Comparison of ENCODE assay signal across 1 cellular context in genomic region chr6:32045811-32046449, GRCh38.
TF ChIP-seq lines count a peak whose summit lies in the region.

No MANE protein-coding gene starts in this region.

TF ChIP-seq in WTC11, 78 proteins besides CTCF, POLR2A, EP300 and RAD21 (continued from another document):
- TF ChIP-seq ATF1 (CRISPR knock-in tag; IDR thresholded peaks at IDR 0.05) (no peak), ZNF423 (CRISPR knock-in tag; IDR thresholded peaks at IDR 0.05) (no peak), NFYB (CRISPR knock-in tag; conservative IDR thresholded peaks at IDR 0.05; ENCODE audit: low read depth) (no peak), FOXK1 (CRISPR knock-in tag; IDR thresholded peaks at IDR 0.05) (no peak), ESRRA (CRISPR knock-in tag; IDR thresholded peaks at IDR 0.05; ENCODE audit: borderline replicate concordance) (no peak), FOXP4 (CRISPR knock-in tag; IDR thresholded peaks at IDR 0.05) (no peak), CREB1 (CRISPR knock-in tag; IDR thresholded peaks at IDR 0.05) (no peak), USF2 (CRISPR knock-in tag; IDR thresholded peaks at IDR 0.05) (no peak), IRF1 (CRISPR knock-in tag; IDR thresholded peaks at IDR 0.05) (no peak), AR (CRISPR knock-in tag; IDR thresholded peaks at IDR 0.05) (no peak), CBFB (CRISPR knock-in tag; IDR thresholded peaks at IDR 0.05; ENCODE audit: low read depth) (no peak), ZBTB43 (CRISPR knock-in tag; IDR thresholded peaks at IDR 0.05) (no peak)
